In genomic region chr17:16325964-16326363, GRCh38 we compare ENCODE assay signal across 1 cellular context.
TF ChIP-seq lines count a peak whose summit lies in the region.

No MANE protein-coding gene starts in this region.

TF ChIP-seq in GM12878, 131 proteins besides CTCF, POLR2A, EP300 and RAD21:
- TF ChIP-seq CBFB (IDR thresholded peaks at IDR 0.05; ENCODE audit: low read depth) (no peak), KDM1A (IDR thresholded peaks at IDR 0.05; ENCODE audit: borderline replicate concordance) (no peak), JUNB (IDR thresholded peaks at IDR 0.05) (no peak), ZBTB11 (CRISPR knock-in tag; IDR thresholded peaks at IDR 0.05) (no peak), CEBPB (IDR thresholded peaks at IDR 0.05; ENCODE audit: borderline replicate concordance in 1 of 2, low read depth in 2 of 2, low read length in 2 of 2) (no peak), SREBF2 (IDR thresholded peaks at IDR 0.05; ENCODE audit: low read length) (no peak), ZNF687 (IDR thresholded peaks at IDR 0.05) (no peak), NFYA (IDR thresholded peaks at IDR 0.05; ENCODE audit: borderline replicate concordance, low read depth, low read length) (no peak), SREBF1 (IDR thresholded peaks at IDR 0.05; ENCODE audit: low read length) (no peak), KLF5 (IDR thresholded peaks at IDR 0.05; ENCODE audit: partially characterized antibody) (no peak), ESRRA (IDR thresholded peaks at IDR 0.05; ENCODE audit: low read length) (no peak), MYC (IDR thresholded peaks at IDR 0.05; ENCODE audit: insufficient read depth, insufficient read length, insufficient replicate concordance, low read length, severe bottlenecking) (no peak), NR2F1 (conservative IDR thresholded peaks at IDR 0.05) (no peak), YBX1 (IDR thresholded peaks at IDR 0.05) (no peak), HDAC2 (IDR thresholded peaks at IDR 0.05) (no peak), ZNF207 (IDR thresholded peaks at IDR 0.05; ENCODE audit: borderline replicate concordance) (no peak), SIN3A (IDR thresholded peaks at IDR 0.05; ENCODE audit: low read depth, low read length) (no peak), POU2F2 (IDR thresholded peaks at IDR 0.05; ENCODE audit: borderline replicate concordance, low read depth, low read length) (no peak)
TF ChIP-seq in GM12878: peak in this region for 0.
